ENCODE assay signal across 8 cellular contexts in the genomic region with DNA sequence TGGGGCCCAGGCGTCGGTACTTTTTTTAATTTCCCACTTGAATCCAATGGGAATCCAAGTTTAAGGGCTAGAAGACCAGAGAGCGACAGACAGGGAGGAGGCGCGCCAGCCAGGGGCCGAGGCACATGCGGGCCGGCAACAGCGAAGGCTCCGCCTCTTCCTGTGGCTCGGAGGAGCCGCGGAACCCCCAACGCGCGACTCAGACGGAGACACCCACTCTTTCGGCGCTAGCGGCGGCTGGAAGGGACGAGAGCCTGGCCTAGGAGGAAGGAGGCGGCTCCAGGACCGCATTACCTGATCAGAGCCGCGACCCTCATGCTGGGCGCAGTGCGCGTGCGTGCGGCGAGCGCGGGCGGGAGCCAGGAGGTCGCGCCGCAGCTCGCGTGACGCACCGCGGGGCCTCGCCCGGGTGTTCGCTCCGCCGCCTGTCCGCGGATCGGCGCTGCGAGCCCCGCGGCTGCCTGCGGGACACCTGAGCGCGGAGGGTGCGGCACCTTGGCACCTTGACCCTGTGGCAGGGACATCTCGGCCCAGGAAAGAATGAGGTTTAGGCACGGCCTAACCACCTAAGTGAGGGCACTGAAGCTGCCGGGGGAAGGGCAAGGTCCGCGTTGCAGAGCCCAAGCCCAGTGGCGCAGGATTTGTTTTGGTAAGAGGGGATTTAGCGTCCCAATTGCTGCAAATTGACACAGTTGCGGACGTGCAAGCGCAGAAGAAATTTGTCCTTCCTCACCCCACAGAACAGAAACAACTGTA. TPM values are rescaled to one million over a fixed set of nuclear protein-coding genes. Genes with fewer than 3 reads are reported as not detected.
DNase-seq lines count a peak whose midpoint lies in the region; ATAC-seq and TF ChIP-seq lines count a peak whose summit lies in the region.

A gene with protein sequence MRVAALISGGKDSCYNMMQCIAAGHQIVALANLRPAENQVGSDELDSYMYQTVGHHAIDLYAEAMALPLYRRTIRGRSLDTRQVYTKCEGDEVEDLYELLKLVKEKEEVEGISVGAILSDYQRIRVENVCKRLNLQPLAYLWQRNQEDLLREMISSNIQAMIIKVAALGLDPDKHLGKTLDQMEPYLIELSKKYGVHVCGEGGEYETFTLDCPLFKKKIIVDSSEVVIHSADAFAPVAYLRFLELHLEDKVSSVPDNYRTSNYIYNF (minus strand): TSS at position 341 of the 756 bp plus-strand sequence. CDS start 24 bp downstream, at position 317.

- DNase-seq in AG09309 (ENCODE audit: low read depth), result no peak
- peak; percentile 69 to 75 for DNase-seq in NCI-H446 (lab: John Stamatoyannopoulos, UW)
- DNase-seq in activated CD4-positive, CD25-positive, alpha-beta regulatory T cell treated with anti-CD3 and anti-CD28 coated beads, Interleukin-2, amount 50 U/mL, for 72 hours, result peak; percentile 82
- DNase-seq in cerebellum (ENCODE audit: low spot score), result peak; percentile 75
- DNase-seq in stimulated activated CD4-positive, alpha-beta T cell treated with anti-CD3 and anti-CD28 coated beads, Interleukin-1b, Interleukin-23, amount 100 ng/mL, for 24 hours (ENCODE audit: low read depth in 4 of 4, low spot score in 1 of 4), result peak; percentile 50 to 73 (median 62)

- peak within 1 kb of the TSS; percentile 93 for H3K27ac ChIP-seq in layer of hippocampus (ENCODE audit: low read depth, low read length)

- TF ChIP-seq CTCF in AG09309 (IDR thresholded peaks at IDR 0.05; ENCODE audit: control insufficient read depth, insufficient read depth, low read depth, low read length, missing control alignments), result no peak

- H3K4me3 ChIP-seq in AG09309 (ENCODE audit: control insufficient read depth, low read depth, low read length), result peak within 1 kb of the TSS; percentile 82

- H3K27me3 ChIP-seq in layer of hippocampus (ENCODE audit: control insufficient read depth, insufficient read depth, low read length), result no peaks in the 10 kb centered on the region

- peak; percentile 92 for ATAC-seq in GM18907 (IDR thresholded peaks at IDR 0.05; ENCODE audit: unreplicated experiment)
- peak; percentile 82 for ATAC-seq in HG03139 (IDR thresholded peaks at IDR 0.05; ENCODE audit: unreplicated experiment)

RNA-seq across cellular contexts. Expression of the gene that starts here (rescaled TPM):
- total RNA-seq in cerebellum, result 27.2 TPM
